Comparison of ENCODE assay signal across 8 cellular contexts in genomic region chr1:213122514-213122929, GRCh38.
A peak's percentile ranks its signal among the peaks of the same experiment; 100 is the strongest.
DNase-seq lines count a peak whose midpoint lies in the region; ATAC-seq, FAIRE-seq and TF ChIP-seq lines count a peak whose summit lies in the region.

No MANE protein-coding gene starts in this region.

- H3F3A ChIP-seq in neural progenitor cell (ENCODE audit: low read depth) = no peaks in the 10 kb centered on the region

- no peak overlapping the region for H3K4me2 ChIP-seq in neural progenitor cell

- no peaks in the 10 kb centered on the region for H3K27me3 Mint-ChIP-seq in neural progenitor cell (ENCODE audit: insufficient read depth, low read depth)

- no peaks in the 10 kb centered on the region for H3K4me1 ChIP-seq in neural progenitor cell

- no peak for ATAC-seq in GM18909 (IDR thresholded peaks at IDR 0.05; ENCODE audit: poor library complexity, unreplicated experiment)
- no peak for ATAC-seq in HG02759 (IDR thresholded peaks at IDR 0.05; ENCODE audit: unreplicated experiment)
- ATAC-seq in HG02884 (IDR thresholded peaks at IDR 0.05; ENCODE audit: unreplicated experiment) = no peak

- H2AFZ ChIP-seq in neural progenitor cell (replicated peaks) = no peak overlapping the region

- H3K27ac ChIP-seq in neural progenitor cell = no peak overlapping the region

- H4K20me1 ChIP-seq in neural progenitor cell (ENCODE audit: low read depth) = no peaks in the 10 kb centered on the region

- no peak overlapping the region for H3K27ac Mint-ChIP-seq in neural progenitor cell

- no peaks in the 10 kb centered on the region for H3K36me3 ChIP-seq in neural progenitor cell

- H3K79me2 ChIP-seq in neural progenitor cell (ENCODE audit: low read depth) = no peaks in the 10 kb centered on the region

- no peaks in the 10 kb centered on the region for H3K9me3 Mint-ChIP-seq in neural progenitor cell

- peak; percentile 40 for TF ChIP-seq CTCF in AG09319 (IDR thresholded peaks at IDR 0.05; ENCODE audit: low read depth, low read length)
- peak; percentile 73 for TF ChIP-seq CTCF in neural progenitor cell (IDR thresholded peaks at IDR 0.05)

- H3K36me3 Mint-ChIP-seq in neural progenitor cell = no peaks in the 10 kb centered on the region

- H3K4me1 Mint-ChIP-seq in neural progenitor cell = peaks cover 2% of the 10 kb centered on the region

- H3K9ac ChIP-seq in neural progenitor cell = no peak overlapping the region

- no peak overlapping the region for H3K4me3 Mint-ChIP-seq in neural progenitor cell

- no peaks in the 10 kb centered on the region for H3K9me3 ChIP-seq in neural progenitor cell (ENCODE audit: low read depth)

- FAIRE-seq in colon (lab: Jason Lieb, UNC) = peak; percentile 38

- H3K27me3 ChIP-seq in neural progenitor cell = no peaks in the 10 kb centered on the region

- peak; percentile 14 for DNase-seq in AG09319 (ENCODE audit: extremely low read depth, low read depth)
- DNase-seq in H4 (ENCODE audit: low spot score) = peak; percentile 14
- peak; percentile 45 for DNase-seq in NCI-H774 (lab: John Stamatoyannopoulos, UW)
- DNase-seq in neural progenitor cell (ENCODE audit: low spot score) = peak; percentile 57

- H3K4me3 ChIP-seq in neural progenitor cell = no peak overlapping the region
